Comparison of ENCODE assay signal across 1 cellular context in the genomic region with DNA sequence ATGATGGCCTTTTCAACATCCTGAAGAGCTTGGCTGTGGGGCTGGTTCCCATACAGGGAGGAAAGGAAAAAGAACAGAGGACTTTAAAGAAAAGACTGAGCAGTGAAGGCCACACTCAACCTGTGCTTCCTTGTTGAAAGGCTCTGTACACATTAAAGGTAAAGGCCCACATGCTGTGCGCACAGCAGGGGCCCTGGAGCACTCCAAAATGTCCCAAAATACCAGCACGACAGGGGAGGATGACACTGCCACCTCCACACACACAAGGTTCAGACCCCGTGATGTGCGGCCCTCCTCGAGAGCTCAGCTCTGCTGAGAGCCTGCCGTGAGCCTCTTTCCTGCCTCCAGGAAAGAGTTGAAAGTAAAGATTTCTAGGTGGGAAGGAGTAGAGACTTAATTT.
TF ChIP-seq lines count a peak whose summit lies in the region.

No MANE protein-coding gene starts in this region.

TF ChIP-seq in GM23338, 12 proteins besides CTCF, POLR2A, EP300 and RAD21 (continued from another document):
- no peak for TF ChIP-seq REST (IDR thresholded peaks at IDR 0.05; ENCODE audit: unreplicated experiment)
- TF ChIP-seq STAT1 (IDR thresholded peaks at IDR 0.05; ENCODE audit: unreplicated experiment): no peak
- TF ChIP-seq CREB1 (CRISPR knock-in tag; IDR thresholded peaks at IDR 0.05; ENCODE audit: low read depth): no peak
- TF ChIP-seq, protein P1, sequence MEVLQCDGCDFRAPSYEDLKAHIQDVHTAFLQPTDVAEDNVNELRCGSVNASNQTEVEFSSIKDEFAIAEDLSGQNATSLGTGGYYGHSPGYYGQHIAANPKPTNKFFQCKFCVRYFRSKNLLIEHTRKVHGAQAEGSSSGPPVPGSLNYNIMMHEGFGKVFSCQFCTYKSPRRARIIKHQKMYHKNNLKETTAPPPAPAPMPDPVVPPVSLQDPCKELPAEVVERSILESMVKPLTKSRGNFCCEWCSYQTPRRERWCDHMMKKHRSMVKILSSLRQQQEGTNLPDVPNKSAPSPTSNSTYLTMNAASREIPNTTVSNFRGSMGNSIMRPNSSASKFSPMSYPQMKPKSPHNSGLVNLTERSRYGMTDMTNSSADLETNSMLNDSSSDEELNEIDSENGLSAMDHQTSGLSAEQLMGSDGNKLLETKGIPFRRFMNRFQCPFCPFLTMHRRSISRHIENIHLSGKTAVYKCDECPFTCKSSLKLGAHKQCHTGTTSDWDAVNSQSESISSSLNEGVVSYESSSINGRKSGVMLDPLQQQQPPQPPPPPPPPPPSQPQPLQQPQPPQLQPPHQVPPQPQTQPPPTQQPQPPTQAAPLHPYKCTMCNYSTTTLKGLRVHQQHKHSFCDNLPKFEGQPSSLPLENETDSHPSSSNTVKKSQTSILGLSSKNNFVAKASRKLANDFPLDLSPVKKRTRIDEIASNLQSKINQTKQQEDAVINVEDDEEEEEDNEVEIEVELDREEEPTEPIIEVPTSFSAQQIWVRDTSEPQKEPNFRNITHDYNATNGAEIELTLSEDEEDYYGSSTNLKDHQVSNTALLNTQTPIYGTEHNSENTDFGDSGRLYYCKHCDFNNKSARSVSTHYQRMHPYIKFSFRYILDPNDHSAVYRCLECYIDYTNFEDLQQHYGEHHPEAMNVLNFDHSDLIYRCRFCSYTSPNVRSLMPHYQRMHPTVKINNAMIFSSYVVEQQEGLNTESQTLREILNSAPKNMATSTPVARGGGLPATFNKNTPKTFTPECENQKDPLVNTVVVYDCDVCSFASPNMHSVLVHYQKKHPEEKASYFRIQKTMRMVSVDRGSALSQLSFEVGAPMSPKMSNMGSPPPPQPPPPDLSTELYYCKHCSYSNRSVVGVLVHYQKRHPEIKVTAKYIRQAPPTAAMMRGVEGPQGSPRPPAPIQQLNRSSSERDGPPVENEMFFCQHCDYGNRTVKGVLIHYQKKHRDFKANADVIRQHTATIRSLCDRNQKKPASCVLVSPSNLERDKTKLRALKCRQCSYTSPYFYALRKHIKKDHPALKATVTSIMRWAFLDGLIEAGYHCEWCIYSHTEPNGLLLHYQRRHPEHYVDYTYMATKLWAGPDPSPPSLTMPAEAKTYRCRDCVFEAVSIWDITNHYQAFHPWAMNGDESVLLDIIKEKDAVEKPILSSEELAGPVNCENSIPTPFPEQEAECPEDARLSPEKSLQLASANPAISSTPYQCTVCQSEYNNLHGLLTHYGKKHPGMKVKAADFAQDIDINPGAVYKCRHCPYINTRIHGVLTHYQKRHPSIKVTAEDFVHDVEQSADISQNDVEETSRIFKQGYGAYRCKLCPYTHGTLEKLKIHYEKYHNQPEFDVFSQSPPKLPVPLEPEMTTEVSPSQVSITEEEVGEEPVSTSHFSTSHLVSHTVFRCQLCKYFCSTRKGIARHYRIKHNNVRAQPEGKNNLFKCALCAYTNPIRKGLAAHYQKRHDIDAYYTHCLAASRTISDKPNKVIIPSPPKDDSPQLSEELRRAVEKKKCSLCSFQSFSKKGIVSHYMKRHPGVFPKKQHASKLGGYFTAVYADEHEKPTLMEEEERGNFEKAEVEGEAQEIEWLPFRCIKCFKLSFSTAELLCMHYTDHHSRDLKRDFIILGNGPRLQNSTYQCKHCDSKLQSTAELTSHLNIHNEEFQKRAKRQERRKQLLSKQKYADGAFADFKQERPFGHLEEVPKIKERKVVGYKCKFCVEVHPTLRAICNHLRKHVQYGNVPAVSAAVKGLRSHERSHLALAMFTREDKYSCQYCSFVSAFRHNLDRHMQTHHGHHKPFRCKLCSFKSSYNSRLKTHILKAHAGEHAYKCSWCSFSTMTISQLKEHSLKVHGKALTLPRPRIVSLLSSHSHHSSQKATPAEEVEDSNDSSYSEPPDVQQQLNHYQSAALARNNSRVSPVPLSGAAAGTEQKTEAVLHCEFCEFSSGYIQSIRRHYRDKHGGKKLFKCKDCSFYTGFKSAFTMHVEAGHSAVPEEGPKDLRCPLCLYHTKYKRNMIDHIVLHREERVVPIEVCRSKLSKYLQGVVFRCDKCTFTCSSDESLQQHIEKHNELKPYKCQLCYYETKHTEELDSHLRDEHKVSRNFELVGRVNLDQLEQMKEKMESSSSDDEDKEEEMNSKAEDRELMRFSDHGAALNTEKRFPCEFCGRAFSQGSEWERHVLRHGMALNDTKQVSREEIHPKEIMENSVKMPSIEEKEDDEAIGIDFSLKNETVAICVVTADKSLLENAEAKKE (CRISPR knock-in tag; IDR thresholded peaks at IDR 0.05): no peak
- no peak for TF ChIP-seq POLR2AphosphoS5 (IDR thresholded peaks at IDR 0.05; ENCODE audit: low read depth)
- no peak for TF ChIP-seq NANOG (IDR thresholded peaks at IDR 0.05; ENCODE audit: borderline replicate concordance)
TF ChIP-seq in GM23338: peak in this region for 0.
